24 cellular contexts compared by ENCODE assay signal in genomic region chr6:150245148-150245547, GRCh38.
"Had no signal": no experiment of that assay in that cellular context is flagged by ENCODE, and none has a peak within 500 bp of the region (broad histone marks: within the 10 kb centered on the region; RNA-seq: fewer than 3 reads in every experiment).

No MANE protein-coding gene starts in this region.

- H3K4me3 ChIP-seq: cardiac muscle cell, SJSA1 had no signal

- H3K4me2 ChIP-seq: SK-N-SH had no signal

- DNase-seq: activated CD4-positive, alpha-beta T cell treated with anti-CD3 and anti-CD28 coated beads for 36 hours; activated CD4-positive, alpha-beta T cell treated with anti-CD3 and anti-CD28 coated beads, Interleukin-2, amount 10 ng/mL, durations not matched to agents 7 days and 5 days; activated CD4-positive, alpha-beta T cell treated with anti-CD3 and anti-CD28 coated beads, Interleukin-2, amount 50 U/mL, for 48 hours; activated CD8-positive, alpha-beta memory T cell treated with anti-CD3 and anti-CD28 coated beads, Interleukin-2, amount 50 U/mL, for 4 hours; activated effector memory CD4-positive, alpha-beta T cell treated with Interleukin-2 at 50 U/mL for 16 hours; activated naive CD4-positive, alpha-beta T cell treated with anti-CD3 and anti-CD28 coated beads, Interleukin-2, amount 10 ng/mL, durations not matched to agents 7 days and 5 days; activated naive CD8-positive, alpha-beta T cell treated with anti-CD3 and anti-CD28 coated beads, Interleukin-2, amount 50 U/mL, for 24 hours; activated T-cell treated with anti-CD3 and anti-CD28 coated beads for 4 hours; activated T-cell treated with anti-CD3 and anti-CD28 coated beads, Interleukin-2, amount 50 U/mL, for 4 hours; amniotic stem cell; aorta; brain microvascular endothelial cell; NCI-H1105 treated with DMSO at 0.1 percent for 48 hours; NCI-H1436; NCI-H1694 treated with DMSO at 0.1 percent for 48 hours; NCI-H2029; NCI-H345; NCI-H524 treated with DMSO at 0.1 percent for 48 hours; SHP77 treated with DMSO at 0.1 percent for 48 hours; SK-N-SH had no signal

- ATAC-seq: activated CD4-positive, alpha-beta T cell treated with anti-CD3 and anti-CD28 coated beads for 36 hours; activated naive CD8-positive, alpha-beta T cell treated with anti-CD3 and anti-CD28 coated beads, Interleukin-2, amount 50 U/mL, for 24 hours; activated T-cell treated with anti-CD3 and anti-CD28 coated beads, Interleukin-2, amount 50 U/mL, for 4 hours; Panc1 had no signal

- H3K36me3 ChIP-seq: brain microvascular endothelial cell, cardiac muscle cell, SJSA1 had no signal

- H3K9me3 ChIP-seq: SJSA1, SK-N-SH had no signal

- H3K27ac ChIP-seq: brain microvascular endothelial cell, cardiac muscle cell, SJSA1 had no signal

- FAIRE-seq: TTC549 had no signal

- H3K27me3 ChIP-seq: brain microvascular endothelial cell, cardiac muscle cell, SJSA1 had no signal
